8 cellular contexts compared by ENCODE assay signal in the genomic region with DNA sequence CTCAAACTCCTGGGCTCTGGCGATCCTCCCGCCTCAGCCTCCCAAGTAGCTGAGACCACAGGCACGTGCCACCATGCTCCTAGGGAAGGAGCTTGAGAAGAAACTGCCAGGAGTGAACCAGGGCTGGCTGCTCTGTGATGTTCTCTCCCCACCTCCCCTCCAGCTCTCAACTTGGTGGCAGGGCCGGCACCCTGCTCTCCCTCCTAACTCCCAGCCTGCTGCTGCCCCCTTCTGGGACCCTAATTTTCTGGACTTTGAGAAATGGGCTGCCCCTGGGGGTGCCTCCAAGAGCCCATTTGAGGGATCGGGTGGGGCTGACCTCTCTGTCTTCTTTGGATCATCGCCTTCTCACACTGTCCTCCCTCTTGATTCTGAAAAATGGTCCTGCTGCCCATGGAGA. TPM values are rescaled to one million over a fixed set of nuclear protein-coding genes. Genes with fewer than 3 reads are reported as not detected.
A peak's percentile ranks its signal among the peaks of the same experiment; 100 is the strongest.
DNase-seq lines count a peak whose midpoint lies in the region; FAIRE-seq and TF ChIP-seq lines count a peak whose summit lies in the region.

No MANE protein-coding gene starts in this region.

- TF ChIP-seq CTCF in D721Med (IDR thresholded peaks at IDR 0.05; ENCODE audit: insufficient read depth, missing control alignments) = peak; percentile 82

- FAIRE-seq in D721Med (lab: Jason Lieb, UNC) = no peak

- peak; percentile 41 for DNase-seq in D721Med (ENCODE audit: insufficient read length, low spot score)
- peak; percentile 40 for DNase-seq in NCI-H1694 treated with DMSO at 0.1 percent for 48 hours (lab: John Stamatoyannopoulos, UW)
- peak; percentile 14 for DNase-seq in activated effector memory CD4-positive, alpha-beta T cell treated with Interleukin-2 at 50 U/mL for 16 hours
- peak; percentile 33 for DNase-seq in medulla oblongata (ENCODE audit: extremely low spot score)
- no peak for DNase-seq in mesenteric fat pad (ENCODE audit: low spot score)
- no peak for DNase-seq in kidney glomerular epithelial cell (lab: John Stamatoyannopoulos, UW)
- DNase-seq in NCI-H2029 treated with DMSO at 0.1 percent for 48 hours (lab: John Stamatoyannopoulos, UW) = no peak
- DNase-seq in NK-92 (lab: John Stamatoyannopoulos, UW; ENCODE audit: unreplicated experiment) = no peak

RNA-seq across cellular contexts. Expression of a gene that starts 14.9 kb away (rescaled TPM):
- total RNA-seq in mesenteric fat pad = 353 TPM

RNA-seq across cellular contexts. Expression of a gene that starts 19.9 kb away (rescaled TPM):
- 681 TPM for total RNA-seq in mesenteric fat pad

RNA-seq across cellular contexts. Expression of a gene that starts 55.5 kb away (rescaled TPM):
- total RNA-seq in mesenteric fat pad = 84.1 TPM

Comparison
In these comparisons a context has a peak if more than half of its experiments do, and no peak if none do; other contexts are left out.
1. DNase-seq: peak in D721Med (single experiment), NCI-H1694 treated with DMSO at 0.1 percent for 48 hours (single experiment), activated effector memory CD4-positive, alpha-beta T cell treated with Interleukin-2 at 50 U/mL for 16 hours (single experiment) and medulla oblongata (single experiment); none in mesenteric fat pad (single experiment), kidney glomerular epithelial cell (single experiment), NCI-H2029 treated with DMSO at 0.1 percent for 48 hours (single experiment) and NK-92 (single experiment).